Comparison of ENCODE assay signal across 8 cellular contexts in the genomic region with DNA sequence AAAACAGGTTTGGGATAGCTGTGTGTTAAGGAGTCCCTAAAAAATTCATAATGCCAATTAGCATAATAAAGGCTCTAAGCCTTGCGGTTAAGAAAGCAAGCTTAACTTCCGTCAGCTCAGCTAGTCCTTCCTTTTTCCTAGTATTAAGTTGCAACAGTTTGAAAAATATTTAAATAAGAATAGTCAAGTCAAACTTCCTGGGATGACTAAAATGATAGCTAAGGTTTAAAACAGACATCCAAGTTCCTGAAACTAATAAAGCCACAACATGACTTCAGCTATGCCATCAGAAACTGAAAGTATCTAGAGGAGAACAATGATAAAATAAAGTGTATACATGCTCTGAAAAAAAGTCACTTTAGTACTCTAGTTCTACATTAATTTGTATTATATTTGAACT. TPM values are rescaled to one million over a fixed set of nuclear protein-coding genes. Genes with fewer than 3 reads are reported as not detected.
A peak's percentile ranks its signal among the peaks of the same experiment; 100 is the strongest.
DNase-seq lines count a peak whose midpoint lies in the region; ATAC-seq and TF ChIP-seq lines count a peak whose summit lies in the region.

No MANE protein-coding gene starts in this region.

- ATAC-seq in GM21529 (IDR thresholded peaks at IDR 0.05; ENCODE audit: unreplicated experiment) (peak; percentile 11), RWPE2 (ENCODE audit: low read depth) (no peak), psoas muscle (no peak), GM18502 (IDR thresholded peaks at IDR 0.05; ENCODE audit: poor library complexity, unreplicated experiment) (no peak)

- no peaks in the 10 kb centered on the region for H3K9me3 ChIP-seq in RWPE2 (ENCODE audit: severe bottlenecking)
- H3K9me3 ChIP-seq in esophagus muscularis mucosa = no peaks in the 10 kb centered on the region
- no peaks in the 10 kb centered on the region for H3K9me3 ChIP-seq in psoas muscle

- DNase-seq in RWPE2 (ENCODE audit: low spot score) (no peak), esophagus muscularis mucosa (ENCODE audit: extremely low spot score) (no peak), psoas muscle (no peak), GM20000 (ENCODE audit: low spot score) (no peak)
- no peak for DNase-seq in stimulated activated CD4-positive, alpha-beta T cell treated with anti-CD3 and anti-CD28 coated beads, Interleukin-2, amount 100 ng/mL, for 24 hours
- DNase-seq in activated CD4-positive, alpha-beta T cell treated with anti-CD3 and anti-CD28 coated beads, Interleukin-2, amount 50 U/mL, for 1 hour = no peak

- peaks cover 31% of the 10 kb centered on the region for H3K4me1 ChIP-seq in RWPE2 (ENCODE audit: insufficient read depth, poor library complexity, severe bottlenecking)
- peaks cover 49 to 67% (median 58%) of the 10 kb centered on the region in 4 donors for H3K4me1 ChIP-seq in esophagus muscularis mucosa
- peaks cover 27% of the 10 kb centered on the region for H3K4me1 ChIP-seq in psoas muscle

- H3K4me3 ChIP-seq in RWPE2 (ENCODE audit: severe bottlenecking) (peak overlapping the region; percentile 85), esophagus muscularis mucosa (peak overlapping the region; percentile 82 to 99 (median 94)), psoas muscle (peak overlapping the region; percentile 93)

- TF ChIP-seq CTCF in RWPE2 (IDR thresholded peaks at IDR 0.05; ENCODE audit: poor library complexity, severe bottlenecking) (no peak), esophagus muscularis mucosa (IDR thresholded peaks at IDR 0.05) (no peak), psoas muscle (IDR thresholded peaks at IDR 0.05) (no peak), GM20000 (IDR thresholded peaks at IDR 0.05; ENCODE audit: extremely low read depth, missing control alignments) (no peak)

- 10% methylated on average over 2 of the region's 2 CpGs for WGBS in esophagus muscularis mucosa
- WGBS in psoas muscle, 3 donors = 0 to 9% (median 3%) methylated on average over 2 of the region's 2 CpGs

- no peak for TF ChIP-seq POLR2A in esophagus muscularis mucosa (IDR thresholded peaks at IDR 0.05; ENCODE audit: low read depth)

- no peaks in the 10 kb centered on the region for H3K27me3 ChIP-seq in RWPE2 (ENCODE audit: insufficient read depth, poor library complexity, severe bottlenecking)
- H3K27me3 ChIP-seq in esophagus muscularis mucosa = no peaks in the 10 kb centered on the region
- H3K27me3 ChIP-seq in psoas muscle (ENCODE audit: insufficient read depth in 3 of 3, low read length in 2 of 3) = no peaks in the 10 kb centered on the region

- no peak for TF ChIP-seq EP300 in esophagus muscularis mucosa (IDR thresholded peaks at IDR 0.05)

- peaks cover 47% of the 10 kb centered on the region for H3K36me3 ChIP-seq in RWPE2 (ENCODE audit: low read depth)
- no peaks in the 10 kb centered on the region for H3K36me3 ChIP-seq in esophagus muscularis mucosa
- H3K36me3 ChIP-seq in psoas muscle (ENCODE audit: insufficient read depth in 1 of 2, low read depth in 1 of 2) = no peaks in the 10 kb centered on the region

- intact Hi-C loops in esophagus muscularis mucosa (cut with DNase I) (no loop called here), psoas muscle (cut with DNase I) (no loop called here)

- H3K27ac ChIP-seq in RWPE2 (ENCODE audit: poor library complexity, severe bottlenecking) (peak overlapping the region; percentile 92), esophagus muscularis mucosa (replicated peaks in 1 of 4) (peak overlapping the region; percentile 20 to 97 (median 37)), psoas muscle (peak overlapping the region; percentile 99)

RNA-seq across cellular contexts. Expression of gene AKIRIN2, which starts 3.4 kb away (rescaled TPM):
- total RNA-seq in esophagus muscularis mucosa = 10 to 100 TPM; 17.4 to 24.0 (median 21.7) TPM
- 100 to 1,000 TPM in 3 of 4 donors, 10 to 100 TPM in 1; 71.9 to 188 (median 141) TPM for total RNA-seq in psoas muscle
- 100 to 1,000 TPM in 1 of 3 donors, 10 to 100 TPM in 2; 65.0 to 127 (median 87.6) TPM for polyA plus RNA-seq in psoas muscle

Comparison
In these comparisons a context has a peak if more than half of its experiments do, and no peak if none do; other contexts are left out.
1. H3K27ac ChIP-seq: peak in every context shown above with its lines; median percentile 99 in psoas muscle; 92 in RWPE2; 37 in esophagus muscularis mucosa.